In genomic region chr9:5438301-5439162, GRCh38 we compare ENCODE assay signal across 1 cellular context.
TF ChIP-seq lines count a peak whose summit lies in the region.

No MANE protein-coding gene starts in this region.

TF ChIP-seq in GM12878, 131 proteins besides CTCF, POLR2A, EP300 and RAD21 (continued from another document and continues in another):
- TF ChIP-seq, protein P1, sequence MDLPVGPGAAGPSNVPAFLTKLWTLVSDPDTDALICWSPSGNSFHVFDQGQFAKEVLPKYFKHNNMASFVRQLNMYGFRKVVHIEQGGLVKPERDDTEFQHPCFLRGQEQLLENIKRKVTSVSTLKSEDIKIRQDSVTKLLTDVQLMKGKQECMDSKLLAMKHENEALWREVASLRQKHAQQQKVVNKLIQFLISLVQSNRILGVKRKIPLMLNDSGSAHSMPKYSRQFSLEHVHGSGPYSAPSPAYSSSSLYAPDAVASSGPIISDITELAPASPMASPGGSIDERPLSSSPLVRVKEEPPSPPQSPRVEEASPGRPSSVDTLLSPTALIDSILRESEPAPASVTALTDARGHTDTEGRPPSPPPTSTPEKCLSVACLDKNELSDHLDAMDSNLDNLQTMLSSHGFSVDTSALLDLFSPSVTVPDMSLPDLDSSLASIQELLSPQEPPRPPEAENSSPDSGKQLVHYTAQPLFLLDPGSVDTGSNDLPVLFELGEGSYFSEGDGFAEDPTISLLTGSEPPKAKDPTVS (IDR thresholded peaks at IDR 0.05; ENCODE audit: low read depth, low read length) = no peak
- TF ChIP-seq NR2C1 (IDR thresholded peaks at IDR 0.05) (no peak), NRF1 (conservative IDR thresholded peaks at IDR 0.05; ENCODE audit: low read depth, low read length) (no peak), MTA3 (IDR thresholded peaks at IDR 0.05; ENCODE audit: borderline replicate concordance, low read length) (peak; percentile 68; the same call in 1 of the 2 replicates), SMAD1 (IDR thresholded peaks at IDR 0.05; ENCODE audit: low read depth, partially characterized antibody) (no peak), HCFC1 (IDR thresholded peaks at IDR 0.05; ENCODE audit: low read length) (no peak; the same call in 1 of the 2 replicates), MLLT1 (IDR thresholded peaks at IDR 0.05) (0 out of 2 replicates have a peak, but pooled peaks have one; percentile 49), POU2F2 (IDR thresholded peaks at IDR 0.05; ENCODE audit: borderline replicate concordance, low read depth, low read length) (peak; percentile 55; the same call in 1 of the 3 replicates), SIN3A (IDR thresholded peaks at IDR 0.05; ENCODE audit: low read depth, low read length) (peak; percentile 79; the same call in 1 of the 2 replicates), REST (IDR thresholded peaks at IDR 0.05; ENCODE audit: low read depth, low read length) (no peak), SPI1 (IDR thresholded peaks at IDR 0.05; ENCODE audit: borderline replicate concordance, insufficient read depth, low read depth, low read length) (no peak), ZNF274 (IDR thresholded peaks at IDR 0.05; ENCODE audit: insufficient read depth, insufficient read length) (no peak), MYB (IDR thresholded peaks at IDR 0.05; ENCODE audit: borderline replicate concordance, low read depth, low read length) (0 out of 2 replicates have a peak, but pooled peaks have one; percentile 32), BRCA1 (IDR thresholded peaks at IDR 0.05; ENCODE audit: low read depth, low read length) (no peak), ZNF384 (IDR thresholded peaks at IDR 0.05; ENCODE audit: borderline replicate concordance, low read depth, low read length) (no peak), BMI1 (IDR thresholded peaks at IDR 0.05; ENCODE audit: borderline replicate concordance) (peak; percentile 84), MXI1 (IDR thresholded peaks at IDR 0.05; ENCODE audit: low read depth, low read length) (peak; percentile 82; the same call in 1 of the 2 replicates), LARP7 (IDR thresholded peaks at IDR 0.05) (peak; percentile 10; the same call in 1 of the 2 replicates), STAT3 (IDR thresholded peaks at IDR 0.05; ENCODE audit: low read depth, low read length) (no peak; the same call in 1 of the 2 replicates), SREBF1 (IDR thresholded peaks at IDR 0.05; ENCODE audit: low read length) (no peak), HDGF (IDR thresholded peaks at IDR 0.05) (0 out of 2 replicates have a peak, but pooled peaks have one; percentile 34), NKRF (conservative IDR thresholded peaks at IDR 0.05) (no peak), CHD1 (IDR thresholded peaks at IDR 0.05; ENCODE audit: low read depth, low read length) (no peak), YY1 (IDR thresholded peaks at IDR 0.05; ENCODE audit: low read depth, low read length) (no peak), RAD51 (IDR thresholded peaks at IDR 0.05) (no peak; the same call in 1 of the 2 replicates), RFX5 (IDR thresholded peaks at IDR 0.05; ENCODE audit: low read depth, low read length) (0 out of 2 replicates have a peak, but pooled peaks have one; percentile 34), ESRRA (IDR thresholded peaks at IDR 0.05; ENCODE audit: low read length) (no peak), RCOR1 (conservative IDR thresholded peaks at IDR 0.05; ENCODE audit: low read depth, low read length) (no peak), IKZF1 (conservative IDR thresholded peaks at IDR 0.05) (peak; percentile 74)
- TF ChIP-seq, protein P2, sequence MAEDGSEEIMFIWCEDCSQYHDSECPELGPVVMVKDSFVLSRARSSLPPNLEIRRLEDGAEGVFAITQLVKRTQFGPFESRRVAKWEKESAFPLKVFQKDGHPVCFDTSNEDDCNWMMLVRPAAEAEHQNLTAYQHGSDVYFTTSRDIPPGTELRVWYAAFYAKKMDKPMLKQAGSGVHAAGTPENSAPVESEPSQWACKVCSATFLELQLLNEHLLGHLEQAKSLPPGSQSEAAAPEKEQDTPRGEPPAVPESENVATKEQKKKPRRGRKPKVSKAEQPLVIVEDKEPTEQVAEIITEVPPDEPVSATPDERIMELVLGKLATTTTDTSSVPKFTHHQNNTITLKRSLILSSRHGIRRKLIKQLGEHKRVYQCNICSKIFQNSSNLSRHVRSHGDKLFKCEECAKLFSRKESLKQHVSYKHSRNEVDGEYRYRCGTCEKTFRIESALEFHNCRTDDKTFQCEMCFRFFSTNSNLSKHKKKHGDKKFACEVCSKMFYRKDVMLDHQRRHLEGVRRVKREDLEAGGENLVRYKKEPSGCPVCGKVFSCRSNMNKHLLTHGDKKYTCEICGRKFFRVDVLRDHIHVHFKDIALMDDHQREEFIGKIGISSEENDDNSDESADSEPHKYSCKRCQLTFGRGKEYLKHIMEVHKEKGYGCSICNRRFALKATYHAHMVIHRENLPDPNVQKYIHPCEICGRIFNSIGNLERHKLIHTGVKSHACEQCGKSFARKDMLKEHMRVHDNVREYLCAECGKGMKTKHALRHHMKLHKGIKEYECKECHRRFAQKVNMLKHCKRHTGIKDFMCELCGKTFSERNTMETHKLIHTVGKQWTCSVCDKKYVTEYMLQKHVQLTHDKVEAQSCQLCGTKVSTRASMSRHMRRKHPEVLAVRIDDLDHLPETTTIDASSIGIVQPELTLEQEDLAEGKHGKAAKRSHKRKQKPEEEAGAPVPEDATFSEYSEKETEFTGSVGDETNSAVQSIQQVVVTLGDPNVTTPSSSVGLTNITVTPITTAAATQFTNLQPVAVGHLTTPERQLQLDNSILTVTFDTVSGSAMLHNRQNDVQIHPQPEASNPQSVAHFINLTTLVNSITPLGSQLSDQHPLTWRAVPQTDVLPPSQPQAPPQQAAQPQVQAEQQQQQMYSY (CRISPR knock-in tag; IDR thresholded peaks at IDR 0.05) = no peak
- TF ChIP-seq, protein P3, sequence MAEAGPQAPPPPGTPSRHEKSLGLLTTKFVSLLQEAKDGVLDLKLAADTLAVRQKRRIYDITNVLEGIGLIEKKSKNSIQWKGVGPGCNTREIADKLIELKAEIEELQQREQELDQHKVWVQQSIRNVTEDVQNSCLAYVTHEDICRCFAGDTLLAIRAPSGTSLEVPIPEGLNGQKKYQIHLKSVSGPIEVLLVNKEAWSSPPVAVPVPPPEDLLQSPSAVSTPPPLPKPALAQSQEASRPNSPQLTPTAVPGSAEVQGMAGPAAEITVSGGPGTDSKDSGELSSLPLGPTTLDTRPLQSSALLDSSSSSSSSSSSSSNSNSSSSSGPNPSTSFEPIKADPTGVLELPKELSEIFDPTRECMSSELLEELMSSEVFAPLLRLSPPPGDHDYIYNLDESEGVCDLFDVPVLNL (IDR thresholded peaks at IDR 0.05; ENCODE audit: low read depth, low read length) = no peak
- TF ChIP-seq, protein P4, sequence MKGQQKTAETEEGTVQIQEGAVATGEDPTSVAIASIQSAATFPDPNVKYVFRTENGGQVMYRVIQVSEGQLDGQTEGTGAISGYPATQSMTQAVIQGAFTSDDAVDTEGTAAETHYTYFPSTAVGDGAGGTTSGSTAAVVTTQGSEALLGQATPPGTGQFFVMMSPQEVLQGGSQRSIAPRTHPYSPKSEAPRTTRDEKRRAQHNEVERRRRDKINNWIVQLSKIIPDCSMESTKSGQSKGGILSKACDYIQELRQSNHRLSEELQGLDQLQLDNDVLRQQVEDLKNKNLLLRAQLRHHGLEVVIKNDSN (IDR thresholded peaks at IDR 0.05; ENCODE audit: borderline replicate concordance, extremely low read length, insufficient read depth, low read depth, low read length) = no peak
- TF ChIP-seq, protein P5, sequence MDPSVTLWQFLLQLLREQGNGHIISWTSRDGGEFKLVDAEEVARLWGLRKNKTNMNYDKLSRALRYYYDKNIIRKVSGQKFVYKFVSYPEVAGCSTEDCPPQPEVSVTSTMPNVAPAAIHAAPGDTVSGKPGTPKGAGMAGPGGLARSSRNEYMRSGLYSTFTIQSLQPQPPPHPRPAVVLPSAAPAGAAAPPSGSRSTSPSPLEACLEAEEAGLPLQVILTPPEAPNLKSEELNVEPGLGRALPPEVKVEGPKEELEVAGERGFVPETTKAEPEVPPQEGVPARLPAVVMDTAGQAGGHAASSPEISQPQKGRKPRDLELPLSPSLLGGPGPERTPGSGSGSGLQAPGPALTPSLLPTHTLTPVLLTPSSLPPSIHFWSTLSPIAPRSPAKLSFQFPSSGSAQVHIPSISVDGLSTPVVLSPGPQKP (IDR thresholded peaks at IDR 0.05; ENCODE audit: low read depth, low read length) = no peak
- TF ChIP-seq, protein P6, sequence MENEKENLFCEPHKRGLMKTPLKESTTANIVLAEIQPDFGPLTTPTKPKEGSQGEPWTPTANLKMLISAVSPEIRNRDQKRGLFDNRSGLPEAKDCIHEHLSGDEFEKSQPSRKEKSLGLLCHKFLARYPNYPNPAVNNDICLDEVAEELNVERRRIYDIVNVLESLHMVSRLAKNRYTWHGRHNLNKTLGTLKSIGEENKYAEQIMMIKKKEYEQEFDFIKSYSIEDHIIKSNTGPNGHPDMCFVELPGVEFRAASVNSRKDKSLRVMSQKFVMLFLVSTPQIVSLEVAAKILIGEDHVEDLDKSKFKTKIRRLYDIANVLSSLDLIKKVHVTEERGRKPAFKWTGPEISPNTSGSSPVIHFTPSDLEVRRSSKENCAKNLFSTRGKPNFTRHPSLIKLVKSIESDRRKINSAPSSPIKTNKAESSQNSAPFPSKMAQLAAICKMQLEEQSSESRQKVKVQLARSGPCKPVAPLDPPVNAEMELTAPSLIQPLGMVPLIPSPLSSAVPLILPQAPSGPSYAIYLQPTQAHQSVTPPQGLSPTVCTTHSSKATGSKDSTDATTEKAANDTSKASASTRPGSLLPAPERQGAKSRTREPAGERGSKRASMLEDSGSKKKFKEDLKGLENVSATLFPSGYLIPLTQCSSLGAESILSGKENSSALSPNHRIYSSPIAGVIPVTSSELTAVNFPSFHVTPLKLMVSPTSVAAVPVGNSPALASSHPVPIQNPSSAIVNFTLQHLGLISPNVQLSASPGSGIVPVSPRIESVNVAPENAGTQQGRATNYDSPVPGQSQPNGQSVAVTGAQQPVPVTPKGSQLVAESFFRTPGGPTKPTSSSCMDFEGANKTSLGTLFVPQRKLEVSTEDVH (IDR thresholded peaks at IDR 0.05; ENCODE audit: low read depth, partially characterized antibody) = no peak
- TF ChIP-seq, protein P7, sequence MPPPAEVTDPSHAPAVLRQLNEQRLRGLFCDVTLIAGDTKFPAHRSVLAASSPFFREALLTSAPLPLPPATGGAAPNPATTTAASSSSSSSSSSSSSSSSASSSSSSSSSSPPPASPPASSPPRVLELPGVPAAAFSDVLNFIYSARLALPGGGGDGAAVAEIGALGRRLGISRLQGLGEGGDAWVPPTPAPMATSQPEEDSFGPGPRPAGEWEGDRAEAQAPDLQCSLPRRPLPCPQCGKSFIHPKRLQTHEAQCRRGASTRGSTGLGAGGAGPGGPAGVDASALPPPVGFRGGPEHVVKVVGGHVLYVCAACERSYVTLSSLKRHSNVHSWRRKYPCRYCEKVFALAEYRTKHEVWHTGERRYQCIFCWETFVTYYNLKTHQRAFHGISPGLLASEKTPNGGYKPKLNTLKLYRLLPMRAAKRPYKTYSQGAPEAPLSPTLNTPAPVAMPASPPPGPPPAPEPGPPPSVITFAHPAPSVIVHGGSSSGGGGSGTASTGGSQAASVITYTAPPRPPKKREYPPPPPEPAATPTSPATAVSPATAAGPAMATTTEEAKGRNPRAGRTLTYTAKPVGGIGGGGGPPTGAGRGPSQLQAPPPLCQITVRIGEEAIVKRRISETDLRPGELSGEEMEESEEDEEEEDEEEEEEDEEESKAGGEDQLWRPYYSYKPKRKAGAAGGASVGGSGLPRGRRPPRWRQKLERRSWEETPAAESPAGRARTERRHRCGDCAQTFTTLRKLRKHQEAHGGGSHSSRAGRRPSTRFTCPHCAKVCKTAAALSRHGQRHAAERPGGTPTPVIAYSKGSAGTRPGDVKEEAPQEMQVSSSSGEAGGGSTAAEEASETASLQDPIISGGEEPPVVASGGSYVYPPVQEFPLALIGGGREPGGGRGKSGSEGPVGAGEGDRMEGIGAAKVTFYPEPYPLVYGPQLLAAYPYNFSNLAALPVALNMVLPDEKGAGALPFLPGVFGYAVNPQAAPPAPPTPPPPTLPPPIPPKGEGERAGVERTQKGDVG (CRISPR knock-in tag; IDR thresholded peaks at IDR 0.05) = no peak
